9 cellular contexts compared by ENCODE assay signal in genomic region chr14:55097894-55098560, GRCh38. TPM values are rescaled to one million over a fixed set of nuclear protein-coding genes. Genes with fewer than 3 reads are reported as not detected.
DNase-seq lines count a peak whose midpoint lies in the region; ATAC-seq, FAIRE-seq and TF ChIP-seq lines count a peak whose summit lies in the region.
"Had no signal": no experiment of that assay in that cellular context is flagged by ENCODE, and none has a peak within 500 bp of the region (broad histone marks: within the 10 kb centered on the region; RNA-seq: fewer than 3 reads in every experiment).

No MANE protein-coding gene starts in this region.

- H3K4me3 ChIP-seq in subcutaneous abdominal adipose tissue (ENCODE audit: low read depth in 1 of 5, low read length in 5 of 5) (no peak overlapping the region), kidney (ENCODE audit: low read length in 2 of 2) (no peak overlapping the region)

- intact Hi-C loops in CD14-positive monocyte (cut with micrococcal nuclease) (no loop called here), kidney (cut with DNase I) (no loop called here)
- intact Hi-C loops in activated CD4-positive, alpha-beta T cell treated with anti-CD3 and anti-CD28 coated beads, Interleukin-2, amount 10 ng/mL, durations not matched to agents 24 days and 14 days (cut with micrococcal nuclease) = no loop called here

- ATAC-seq in GM19395 (IDR thresholded peaks at IDR 0.05; ENCODE audit: unreplicated experiment) (peak; percentile 73), HG03432 (IDR thresholded peaks at IDR 0.05; ENCODE audit: unreplicated experiment) (peak; percentile 65)

- peaks cover 0 to 2% (median 0%) of the 10 kb centered on the region in 7 donors for H3K9me3 Mint-ChIP-seq in CD14-positive monocyte
- no peaks in the 10 kb centered on the region for H3K9me3 Mint-ChIP-seq in activated CD4-positive, alpha-beta T cell treated with anti-CD3 and anti-CD28 coated beads, Interleukin-2, amount 10 ng/mL, durations not matched to agents 24 days and 14 days

- H3K9me3 ChIP-seq in subcutaneous abdominal adipose tissue (ENCODE audit: control insufficient read depth in 5 of 5, low read length in 5 of 5) = no peaks in the 10 kb centered on the region
- no peaks in the 10 kb centered on the region for H3K9me3 ChIP-seq in kidney (ENCODE audit: control insufficient read depth in 1 of 2, low read length in 2 of 2)

- peaks cover 6 to 55% (median 38%) of the 10 kb centered on the region in 5 donors for H3K4me1 ChIP-seq in subcutaneous abdominal adipose tissue (ENCODE audit: control insufficient read depth in 5 of 5, insufficient read depth in 5 of 5, low read length in 5 of 5)
- peaks cover 10 to 14% of the 10 kb centered on the region in 2 donors for H3K4me1 ChIP-seq in kidney (ENCODE audit: control insufficient read depth in 1 of 2, insufficient read depth in 1 of 2, low read depth in 1 of 2, low read length in 2 of 2)

- FAIRE-seq in kidney (lab: Jason Lieb, UNC) = no peak
- FAIRE-seq: G401.6 had no signal

- H3K4me3 Mint-ChIP-seq in CD14-positive monocyte = peak overlapping the region; percentile 16 to 59
- H3K4me3 Mint-ChIP-seq in activated CD4-positive, alpha-beta T cell treated with anti-CD3 and anti-CD28 coated beads, Interleukin-2, amount 10 ng/mL, durations not matched to agents 24 days and 14 days = peak overlapping the region; percentile 41

- H3K27me3 Mint-ChIP-seq in CD14-positive monocyte (ENCODE audit: low read depth in 3 of 3) = peaks cover 0 to 2% (median 2%) of the 10 kb centered on the region in 3 donors
- no peaks in the 10 kb centered on the region for H3K27me3 Mint-ChIP-seq in activated CD4-positive, alpha-beta T cell treated with anti-CD3 and anti-CD28 coated beads, Interleukin-2, amount 10 ng/mL, durations not matched to agents 24 days and 14 days

- H3K27me3 ChIP-seq in subcutaneous abdominal adipose tissue (ENCODE audit: control insufficient read depth in 5 of 5, insufficient read depth in 4 of 5, low read length in 5 of 5) = no peaks in the 10 kb centered on the region

- peak overlapping the region; percentile 93 to 98 (median 95) for H3K27ac Mint-ChIP-seq in CD14-positive monocyte
- peak overlapping the region; percentile 88 for H3K27ac Mint-ChIP-seq in activated CD4-positive, alpha-beta T cell treated with anti-CD3 and anti-CD28 coated beads, Interleukin-2, amount 10 ng/mL, durations not matched to agents 24 days and 14 days

- H3K36me3 Mint-ChIP-seq in CD14-positive monocyte = peaks cover 0 to 6% of the 10 kb centered on the region in 2 donors
- peaks cover 4% of the 10 kb centered on the region for H3K36me3 Mint-ChIP-seq in activated CD4-positive, alpha-beta T cell treated with anti-CD3 and anti-CD28 coated beads, Interleukin-2, amount 10 ng/mL, durations not matched to agents 24 days and 14 days (ENCODE audit: low read depth)

- H3K27ac ChIP-seq in subcutaneous abdominal adipose tissue (ENCODE audit: low read depth, low read length) = peak overlapping the region; percentile 71
- peak overlapping the region in 1 of 2 donors; percentile 3 for H3K27ac ChIP-seq in kidney (ENCODE audit: low read depth in 2 of 2, low read length in 2 of 2)

- H3K9ac ChIP-seq in subcutaneous abdominal adipose tissue (ENCODE audit: low read length in 5 of 5) (no peak overlapping the region), kidney (ENCODE audit: low read length in 2 of 2) (no peak overlapping the region)

- DNase-seq in CD14-positive monocyte (ENCODE audit: low spot score) = peak; percentile 95
- DNase-seq in activated CD4-positive, alpha-beta T cell treated with anti-CD3 and anti-CD28 coated beads, Interleukin-2, amount 10 ng/mL, durations not matched to agents 24 days and 14 days = peak; percentile 82
- peak; percentile 25 for DNase-seq in globus pallidus (ENCODE audit: low spot score)
- no peak for DNase-seq in NCI-H446 treated with DMSO at 0.1 percent for 48 hours (lab: John Stamatoyannopoulos, UW)
- DNase-seq in kidney = no peak

- peaks cover 38% of the 10 kb centered on the region for H3K4me1 Mint-ChIP-seq in CD14-positive monocyte
- H3K4me1 Mint-ChIP-seq in activated CD4-positive, alpha-beta T cell treated with anti-CD3 and anti-CD28 coated beads, Interleukin-2, amount 10 ng/mL, durations not matched to agents 24 days and 14 days = peaks cover 37% of the 10 kb centered on the region

- TF ChIP-seq CTCF in CD14-positive monocyte (IDR thresholded peaks at IDR 0.05) (no peak), kidney (IDR thresholded peaks at IDR 0.05; ENCODE audit: borderline replicate concordance, extremely low read depth, insufficient read depth) (no peak)

- H3K36me3 ChIP-seq in subcutaneous abdominal adipose tissue (ENCODE audit: control insufficient read depth in 5 of 5, insufficient read depth in 5 of 5, low read length in 5 of 5) = no peaks in the 10 kb centered on the region
- no peaks in the 10 kb centered on the region for H3K36me3 ChIP-seq in kidney (ENCODE audit: control insufficient read depth in 1 of 2, insufficient read depth in 2 of 2, low read length in 2 of 2)

RNA-seq across cellular contexts. Expression of gene LGALS3, which starts 31.0 kb away (rescaled TPM):
- 100 to 1,000 TPM; 788 to 878 TPM for polyA plus RNA-seq in CD14-positive monocyte
- 11.1 and 12.2 TPM in 2 replicates for total RNA-seq in activated CD4-positive, alpha-beta T cell treated with anti-CD3 and anti-CD28 coated beads, Interleukin-2, amount 10 ng/mL, durations not matched to agents 24 days and 14 days
- 235 TPM for total RNA-seq in kidney
- 241 TPM for polyA plus RNA-seq in kidney (ENCODE audit: insufficient read depth, low read depth, low replicate concordance)

RNA-seq across cellular contexts. Expression of gene MAPK1IP1L, which starts 46.6 kb away (rescaled TPM):
- 10 to 100 TPM; 44.8 to 67.8 TPM for polyA plus RNA-seq in CD14-positive monocyte
- 142 and 144 TPM in 2 replicates for total RNA-seq in activated CD4-positive, alpha-beta T cell treated with anti-CD3 and anti-CD28 coated beads, Interleukin-2, amount 10 ng/mL, durations not matched to agents 24 days and 14 days
- total RNA-seq in kidney = 101 TPM
- 43.3 TPM for polyA plus RNA-seq in kidney (ENCODE audit: insufficient read depth, low read depth, low replicate concordance)

Comparison
In these comparisons a context has a peak if more than half of its experiments do, and no peak if none do; other contexts are left out.
1. DNase-seq: peak in CD14-positive monocyte (single experiment), activated CD4-positive, alpha-beta T cell treated with anti-CD3 and anti-CD28 coated beads, Interleukin-2, amount 10 ng/mL, durations not matched to agents 24 days and 14 days (single experiment) and globus pallidus (single experiment); none in NCI-H446 treated with DMSO at 0.1 percent for 48 hours (single experiment) and kidney (single experiment).
2. RNA of gene LGALS3, which starts 31.0 kb away (total RNA-seq): 235 TPM in kidney (single experiment); 11.1 to 12.2 TPM in activated CD4-positive, alpha-beta T cell treated with anti-CD3 and anti-CD28 coated beads, Interleukin-2, amount 10 ng/mL, durations not matched to agents 24 days and 14 days; every median in the first group is over 10 times any median in the second.